In genomic region chr7:150361807-150362621, GRCh38 we compare ENCODE assay signal across 26 cellular contexts. TPM values are rescaled to one million over a fixed set of nuclear protein-coding genes. Genes with fewer than 3 reads are reported as not detected.
A peak's percentile ranks its signal among the peaks of the same experiment; 100 is the strongest.
DNase-seq lines count a peak whose midpoint lies in the region; TF ChIP-seq lines count a peak whose summit lies in the region.
"Had no signal": no experiment of that assay in that cellular context is flagged by ENCODE, and none has a peak within 500 bp of the region (broad histone marks: within the 10 kb centered on the region; RNA-seq: fewer than 3 reads in every experiment).

No MANE protein-coding gene starts in this region.

- no peaks in the 10 kb centered on the region for H3K9me3 ChIP-seq in BLaER1 treated with 17β-estradiol and CSF1 and Interleukin-3, amounts not matched to agents 10 nM and 100 nM (replicated peaks in 1 of 11)
- H3K9me3 ChIP-seq in endodermal cell (ENCODE audit: control insufficient read depth, low read length) (no peaks in the 10 kb centered on the region), neuronal stem cell (replicated peaks in 1 of 2; ENCODE audit: control insufficient read depth in 2 of 2, insufficient read depth in 1 of 2, low read depth in 1 of 2, low read length in 2 of 2) (no peaks in the 10 kb centered on the region)
- H3K9me3 ChIP-seq: testis had no signal

- H2AFZ ChIP-seq in neuronal stem cell (ENCODE audit: low read length): peak overlapping the region; percentile 74
- H2AFZ ChIP-seq: hepatocyte had no signal

- TF ChIP-seq CTCF in endodermal cell (conservative IDR thresholded peaks at IDR 0.05): no peak

- H3K36me3 Mint-ChIP-seq in endodermal cell (ENCODE audit: low read depth): no peaks in the 10 kb centered on the region
- H3K36me3 Mint-ChIP-seq: activated CD4-positive, alpha-beta memory T cell treated with anti-CD3 and anti-CD28 coated beads for 36 hours; activated naive CD4-positive, alpha-beta T cell treated with anti-CD3 and anti-CD28 coated beads, Interleukin-2, amount 50 U/mL, for 24 hours; natural killer cell had no signal

- no peak overlapping the region for H3K4me3 ChIP-seq in BLaER1 treated with 17β-estradiol and CSF1 and Interleukin-3, amounts not matched to agents 10 nM and 100 nM
- H3K4me3 ChIP-seq in H7 (ENCODE audit: insufficient read depth, low read depth, low read length) (no peak overlapping the region), endodermal cell (ENCODE audit: low read length) (no peak overlapping the region), neuronal stem cell (ENCODE audit: low read length in 2 of 2) (no peak overlapping the region)
- H3K4me3 ChIP-seq: hepatocyte, testis had no signal

- no peak overlapping the region for H4K8ac ChIP-seq in neuronal stem cell (ENCODE audit: low read depth, low read length)

- H3K79me1 ChIP-seq in neuronal stem cell (ENCODE audit: low read depth, low read length): no peaks in the 10 kb centered on the region

- peaks cover 33 to 72% (median 59%) of the 10 kb centered on the region in 10 experiments for H3K4me1 ChIP-seq in BLaER1 treated with 17β-estradiol and CSF1 and Interleukin-3, amounts not matched to agents 10 nM and 100 nM
- H3K4me1 ChIP-seq in endodermal cell (ENCODE audit: control insufficient read depth, insufficient read depth, low read length): no peaks in the 10 kb centered on the region
- H3K4me1 ChIP-seq in neuronal stem cell (ENCODE audit: control insufficient read depth in 2 of 2, insufficient read depth in 1 of 2, low read depth in 1 of 2, low read length in 2 of 2): peaks cover 10 to 20% of the 10 kb centered on the region in 2 donors
- H3K4me1 ChIP-seq: testis had no signal

- no peak overlapping the region for H2BK5ac ChIP-seq in neuronal stem cell (ENCODE audit: low read length)

- DNase-seq in H7: peak; percentile 24
- DNase-seq in endodermal cell: peak; percentile 63
- no peak for DNase-seq in neuronal stem cell (ENCODE audit: low spot score)
- DNase-seq in ureter (ENCODE audit: low spot score): no peak
- no peak for DNase-seq in NCI-H2107 (lab: John Stamatoyannopoulos, UW)
- no peak for DNase-seq in ACHN
- no peak for DNase-seq in SW480 (ENCODE audit: low spot score)
- DNase-seq: activated CD4-positive, alpha-beta memory T cell treated with anti-CD3 and anti-CD28 coated beads for 36 hours; COR-L47; EL; natural killer cell; NCI-H1092 treated with DMSO at 0.1 percent for 48 hours; NCI-H2081; NCI-H526 treated with DMSO at 0.1 percent for 48 hours; SHP77 treated with DMSO at 0.1 percent for 48 hours; T-helper 2 cell; testis; WERI-Rb-1 had no signal

- no peaks in the 10 kb centered on the region for H3K9me3 Mint-ChIP-seq in endodermal cell
- H3K9me3 Mint-ChIP-seq: activated CD4-positive, alpha-beta memory T cell treated with anti-CD3 and anti-CD28 coated beads for 36 hours; activated naive CD4-positive, alpha-beta T cell treated with anti-CD3 and anti-CD28 coated beads, Interleukin-2, amount 50 U/mL, for 24 hours; stimulated activated effector memory CD8-positive, alpha-beta T cell treated with anti-CD3 and anti-CD28 coated beads, Interleukin-12 subunit alpha, Interleukin-12 subunit beta, amount 100 ng/mL, for 72 hours had no signal

- peak overlapping the region in 7 of 11 experiments; percentile 35 to 82 (median 76); a peak in 11 of 22 replicates for H3K4me2 ChIP-seq in BLaER1 treated with 17β-estradiol and CSF1 and Interleukin-3, amounts not matched to agents 10 nM and 100 nM
- H3K4me2 ChIP-seq in neuronal stem cell (ENCODE audit: insufficient read depth, low read length, poor library complexity, severe bottlenecking): no peak overlapping the region
- H3K4me2 ChIP-seq: hepatocyte had no signal

- H3K27me3 ChIP-seq in BLaER1 treated with 17β-estradiol and CSF1 and Interleukin-3, amounts not matched to agents 10 nM and 100 nM: no peaks in the 10 kb centered on the region
- H3K27me3 ChIP-seq in H7 (ENCODE audit: control insufficient read depth, insufficient read depth, low read length) (no peaks in the 10 kb centered on the region), endodermal cell (ENCODE audit: control insufficient read depth, insufficient read depth, low read length, poor library complexity, severe bottlenecking) (no peaks in the 10 kb centered on the region), neuronal stem cell (ENCODE audit: control insufficient read depth in 3 of 3, insufficient read depth in 3 of 3, low read depth in 1 of 3, low read length in 3 of 3) (no peaks in the 10 kb centered on the region)
- H3K27me3 ChIP-seq: hepatocyte, testis had no signal

- peak overlapping the region; percentile 73 for H3K18ac ChIP-seq in neuronal stem cell (ENCODE audit: low read length)

- H3K23ac ChIP-seq in neuronal stem cell (ENCODE audit: low read depth, low read length, poor library complexity): no peak overlapping the region

- no peak overlapping the region for H3K4me3 Mint-ChIP-seq in endodermal cell
- H3K4me3 Mint-ChIP-seq: activated CD4-positive, alpha-beta memory T cell treated with anti-CD3 and anti-CD28 coated beads for 36 hours; activated naive CD4-positive, alpha-beta T cell treated with anti-CD3 and anti-CD28 coated beads, Interleukin-2, amount 50 U/mL, for 24 hours; natural killer cell; stimulated activated effector memory CD8-positive, alpha-beta T cell treated with anti-CD3 and anti-CD28 coated beads, Interleukin-12 subunit alpha, Interleukin-12 subunit beta, amount 100 ng/mL, for 72 hours had no signal

- H3K4ac ChIP-seq in neuronal stem cell (ENCODE audit: low read length): no peak overlapping the region

- H2BK12ac ChIP-seq in neuronal stem cell (ENCODE audit: low read length): no peak overlapping the region

- 71 to 76% methylated on average over 14 to 18 of the region's 18 CpGs for WGBS in endodermal cell (ENCODE audit: insufficient coverage in 1 of 2, insufficient read length in 1 of 2), 2 experiments
- no CpG with 5 or more reads among the region's 18 CpGs for WGBS in neuronal stem cell (ENCODE audit: extremely low coverage in 2 of 2, insufficient read length in 2 of 2, insufficient replicate concordance in 1 of 2), 2 donors

- H2BK120ac ChIP-seq in neuronal stem cell (ENCODE audit: low read depth, low read length): peak overlapping the region; percentile 25

- H2BK15ac ChIP-seq in neuronal stem cell (ENCODE audit: low read length): no peak overlapping the region

- H2AK5ac ChIP-seq in neuronal stem cell (ENCODE audit: low read depth, low read length): peak overlapping the region; percentile 73

- no peak overlapping the region for H3K14ac ChIP-seq in neuronal stem cell (ENCODE audit: low read length)

- peaks cover 8% of the 10 kb centered on the region for H3K4me1 Mint-ChIP-seq in endodermal cell

- H3K36me3 ChIP-seq in BLaER1 treated with 17β-estradiol and CSF1 and Interleukin-3, amounts not matched to agents 10 nM and 100 nM: no peaks in the 10 kb centered on the region
- H3K36me3 ChIP-seq in H7 (replicated peaks; ENCODE audit: control insufficient read depth, insufficient read depth, low read length) (no peaks in the 10 kb centered on the region), endodermal cell (ENCODE audit: control insufficient read depth, insufficient read depth, low read length) (no peaks in the 10 kb centered on the region), neuronal stem cell (replicated peaks in 1 of 2; ENCODE audit: control insufficient read depth in 2 of 2, insufficient read depth in 2 of 2, low read length in 2 of 2) (no peaks in the 10 kb centered on the region)
- H3K36me3 ChIP-seq: WERI-Rb-1 had no signal

- H4K91ac ChIP-seq in neuronal stem cell (ENCODE audit: low read depth, low read length, poor library complexity): no peak overlapping the region

- in situ Hi-C loops in ACHN (cut with HindIII; ENCODE audit: low pct_ligation_motif_present, low pct_unique_long_range_greater_than_20kb, low sequenced_read_pairs): no loop called here

- H3K27ac Mint-ChIP-seq in endodermal cell: no peak overlapping the region
- H3K27ac Mint-ChIP-seq: activated CD4-positive, alpha-beta memory T cell treated with anti-CD3 and anti-CD28 coated beads for 36 hours; activated naive CD4-positive, alpha-beta T cell treated with anti-CD3 and anti-CD28 coated beads, Interleukin-2, amount 50 U/mL, for 24 hours; natural killer cell; stimulated activated effector memory CD8-positive, alpha-beta T cell treated with anti-CD3 and anti-CD28 coated beads, Interleukin-12 subunit alpha, Interleukin-12 subunit beta, amount 100 ng/mL, for 72 hours had no signal

- H3K9ac ChIP-seq in BLaER1 treated with 17β-estradiol and CSF1 and Interleukin-3, amounts not matched to agents 10 nM and 100 nM: no peak overlapping the region
- H3K9ac ChIP-seq in endodermal cell (ENCODE audit: extremely low read depth, low read length, poor library complexity, severe bottlenecking): no peak overlapping the region
- H3K9ac ChIP-seq in neuronal stem cell (ENCODE audit: low read depth, low read length, poor library complexity): peak overlapping the region; percentile 10

- H3K27ac ChIP-seq in BLaER1 treated with 17β-estradiol and CSF1 and Interleukin-3, amounts not matched to agents 10 nM and 100 nM: no peak overlapping the region
- H3K27ac ChIP-seq in endodermal cell (ENCODE audit: low read depth, low read length): peak overlapping the region; percentile 27
- H3K27ac ChIP-seq in neuronal stem cell (replicated peaks; ENCODE audit: low read length): no peak overlapping the region
- H3K27ac ChIP-seq: hepatocyte, testis, WERI-Rb-1 had no signal

- no peaks in the 10 kb centered on the region for H4K20me1 ChIP-seq in BLaER1 treated with 17β-estradiol and CSF1 and Interleukin-3, amounts not matched to agents 10 nM and 100 nM

- no peaks in the 10 kb centered on the region for H3K27me3 Mint-ChIP-seq in endodermal cell (ENCODE audit: insufficient read depth)
- H3K27me3 Mint-ChIP-seq: activated CD4-positive, alpha-beta memory T cell treated with anti-CD3 and anti-CD28 coated beads for 36 hours; activated naive CD4-positive, alpha-beta T cell treated with anti-CD3 and anti-CD28 coated beads, Interleukin-2, amount 50 U/mL, for 24 hours had no signal

RNA-seq across cellular contexts. Expression of gene REPIN1, which starts 6.6 kb away (rescaled TPM):
- 149 and 155 TPM in 2 replicates for total RNA-seq in H7 (2014; rRNA removed; shearing (Covaris generic))
- total RNA-seq in endodermal cell: 10 to 100 TPM; 85.4 to 94.4 TPM
- 136 TPM for polyA plus RNA-seq in endodermal cell (2013, experiment 1 of 2)
- polyA plus RNA-seq in endodermal cell (2013, experiment 2 of 2): 119 TPM
- 84.5 TPM for polyA plus RNA-seq in neuronal stem cell (2013, experiment 1 of 2)
- 85.1 TPM for polyA plus RNA-seq in neuronal stem cell (2013, experiment 2 of 2)
- 117 TPM for total RNA-seq in ureter

RNA-seq across cellular contexts. Expression of gene ZNF775, which starts 17.1 kb away (rescaled TPM):
- 44.2 and 56.7 TPM in 2 replicates for total RNA-seq in H7 (2014; rRNA removed; shearing (Covaris generic))
- total RNA-seq in endodermal cell (10 to 100 TPM in 1 of 2 donors, 1 to 10 TPM in 1; 10.0 to 11.3 TPM), ureter (3.6 TPM)
- polyA plus RNA-seq in endodermal cell (2013, experiment 1 of 2): 18.8 TPM
- 17.2 TPM for polyA plus RNA-seq in endodermal cell (2013, experiment 2 of 2)
- polyA plus RNA-seq in neuronal stem cell (2013, experiment 1 of 2): 15.9 TPM
- 15.7 TPM for polyA plus RNA-seq in neuronal stem cell (2013, experiment 2 of 2)

RNA-seq across cellular contexts. Expression of gene RARRES2, which starts 20.6 kb away (rescaled TPM):
- 198 and 223 TPM in 2 replicates for total RNA-seq in H7 (2014; rRNA removed; shearing (Covaris generic))
- total RNA-seq in endodermal cell: 10 to 100 TPM; 32.2 to 48.2 TPM
- polyA plus RNA-seq in endodermal cell (2013, experiment 1 of 2): 31.3 TPM
- polyA plus RNA-seq in endodermal cell (2013, experiment 2 of 2): 24.1 TPM
- polyA plus RNA-seq in neuronal stem cell (2013, experiment 1 of 2): 0.99 TPM
- polyA plus RNA-seq in neuronal stem cell (2013, experiment 2 of 2): 1.0 TPM
- 91.0 TPM for total RNA-seq in ureter
- total RNA-seq: activated CD4-positive, alpha-beta memory T cell treated with anti-CD3 and anti-CD28 coated beads for 36 hours; endothelial cell of umbilical vein; HT1080; natural killer cell; OCI-LY7 had no signal
- polyA plus RNA-seq: endothelial cell of umbilical vein had no signal

RNA-seq across cellular contexts. Expression of gene ACTR3C, which starts 38.7 kb away (rescaled TPM):
- 0.73 and 3.2 TPM in 2 replicates for total RNA-seq in H7 (2014; rRNA removed; shearing (Covaris generic))
- total RNA-seq in endodermal cell (under 1 TPM in 1 of 2 donors, not detected in 1; 0.92 TPM), ureter (18.2 TPM)
- polyA plus RNA-seq in endodermal cell (2013, experiment 1 of 2): 0.46 TPM
- 0.25 TPM for polyA plus RNA-seq in endodermal cell (2013, experiment 2 of 2)
- not detected for polyA plus RNA-seq in neuronal stem cell (2013, experiment 1 of 2)
- not detected for polyA plus RNA-seq in neuronal stem cell (2013, experiment 2 of 2)
- total RNA-seq: endothelial cell of umbilical vein, HT1080, LHCN-M2, OCI-LY7 had no signal

RNA-seq across cellular contexts. Expression of gene LRRC61, which starts 38.9 kb away (rescaled TPM):
- 38.3 and 39.4 TPM in 2 replicates for total RNA-seq in H7 (2014; rRNA removed; shearing (Covaris generic))
- total RNA-seq in endodermal cell: 10 to 100 TPM in 1 of 2 donors, under 1 TPM in 1; 0.77 to 27.0 TPM
- 24.5 TPM for polyA plus RNA-seq in endodermal cell (2013, experiment 1 of 2)
- 22.8 TPM for polyA plus RNA-seq in endodermal cell (2013, experiment 2 of 2)
- 0.81 TPM for polyA plus RNA-seq in neuronal stem cell (2013, experiment 1 of 2)
- polyA plus RNA-seq in neuronal stem cell (2013, experiment 2 of 2): 0.79 TPM
- 14.1 TPM for total RNA-seq in ureter
- total RNA-seq: endothelial cell of umbilical vein, HT1080, LHCN-M2, OCI-LY7 had no signal

Comparison
In these comparisons a context has a peak if more than half of its experiments do, and no peak if none do; other contexts are left out.
1. DNase-seq: peak in H7 (single experiment) and endodermal cell (single experiment); none in neuronal stem cell (single experiment), ureter (single experiment), NCI-H2107 (single experiment), ACHN (single experiment) and SW480 (single experiment).